12 cellular contexts compared by ENCODE assay signal in genomic region chr19:17021793-17022590, GRCh38. TPM values are rescaled to one million over a fixed set of nuclear protein-coding genes. Genes with fewer than 3 reads are reported as not detected.
DNase-seq lines count a peak whose midpoint lies in the region; ATAC-seq, FAIRE-seq and TF ChIP-seq lines count a peak whose summit lies in the region.
"Had no signal": no experiment of that assay in that cellular context is flagged by ENCODE, and none has a peak within 500 bp of the region (broad histone marks: within the 10 kb centered on the region; RNA-seq: fewer than 3 reads in every experiment).

No MANE protein-coding gene starts in this region.

- peaks cover 28% of the 10 kb centered on the region for H3K36me3 Mint-ChIP-seq in type B pancreatic cell

- no peak for FAIRE-seq in RCC 7860 (lab: Jason Lieb, UNC)

- H3K9me3 ChIP-seq in MG63, result peaks cover 5% of the 10 kb centered on the region; the same call in 1 of the 2 replicates

- TF ChIP-seq EP300 in Ishikawa (IDR thresholded peaks at IDR 0.05; ENCODE audit: borderline replicate concordance), result peak; percentile 61; the same call in 1 of the 2 replicates

- peak overlapping the region; percentile 55 for H3K27ac Mint-ChIP-seq in type B pancreatic cell

- DNase-seq in amniotic epithelial cell (ENCODE audit: low read depth) (peak; percentile 54), left ventricle myocardium superior (no peak), type B pancreatic cell (ENCODE audit: extremely low spot score, unreplicated experiment) (no peak), NK-92 (lab: John Stamatoyannopoulos, UW; ENCODE audit: unreplicated experiment) (no peak), RCC 7860 (ENCODE audit: low spot score) (no peak), MG63 (no peak)
- DNase-seq: DMS53, left colon, NCI-H524 treated with DMSO at 0.1 percent for 48 hours, retina had no signal

- peaks cover 15% of the 10 kb centered on the region for H3K4me1 Mint-ChIP-seq in type B pancreatic cell (ENCODE audit: unreplicated experiment)

- TF ChIP-seq RAD21 in Ishikawa (IDR thresholded peaks at IDR 0.05; ENCODE audit: low read depth), result 0 out of 2 replicates have a peak, but pooled peaks have one; percentile 11

- H3K4me3 ChIP-seq in MG63, result no peak overlapping the region

- peaks cover 8% of the 10 kb centered on the region for H3K27me3 Mint-ChIP-seq in type B pancreatic cell

- no peak for TF ChIP-seq CTCF in type B pancreatic cell (conservative IDR thresholded peaks at IDR 0.05)

- H3K9me3 Mint-ChIP-seq in type B pancreatic cell, result peaks cover 11% of the 10 kb centered on the region

- intact Hi-C loops in left ventricle myocardium superior (cut with micrococcal nuclease), result no loop called here

- ATAC-seq in left ventricle myocardium superior (peak; percentile 63), GM21423 (IDR thresholded peaks at IDR 0.05; ENCODE audit: unreplicated experiment) (no peak)
- ATAC-seq: left colon had no signal

- H3K4me3 Mint-ChIP-seq in type B pancreatic cell, result peak overlapping the region; percentile 60

- peaks cover 19% of the 10 kb centered on the region for H3K27me3 ChIP-seq in MG63

- H3K36me3 ChIP-seq in MG63, result no peaks in the 10 kb centered on the region

TF ChIP-seq in Ishikawa, 13 proteins besides CTCF, POLR2A, EP300 and RAD21:
- TF ChIP-seq CREB1 (IDR thresholded peaks at IDR 0.05; ENCODE audit: low read depth) (no peak), CEBPB (IDR thresholded peaks at IDR 0.05) (peak; percentile 99), TAF1 (IDR thresholded peaks at IDR 0.05; ENCODE audit: low read depth) (no peak; the same call in 1 of the 2 replicates), YY1 (IDR thresholded peaks at IDR 0.05; ENCODE audit: low read depth) (no peak), USF1 (IDR thresholded peaks at IDR 0.05) (no peak), ZBTB7A (IDR thresholded peaks at IDR 0.05; ENCODE audit: low read depth) (no peak), TCF12 (IDR thresholded peaks at IDR 0.05; ENCODE audit: low read depth) (peak; percentile 73), REST (IDR thresholded peaks at IDR 0.05; ENCODE audit: low read depth) (no peak), NFIC (IDR thresholded peaks at IDR 0.05) (peak; percentile 53; the same call in 1 of the 2 replicates), EGR1 (IDR thresholded peaks at IDR 0.05) (no peak), TEAD4 (IDR thresholded peaks at IDR 0.05) (peak; percentile 87), FOXM1 (IDR thresholded peaks at IDR 0.05; ENCODE audit: borderline replicate concordance, low read depth) (peak; percentile 35; the same call in 1 of the 2 replicates), MAX (IDR thresholded peaks at IDR 0.05) (peak; percentile 58)

RNA-seq across cellular contexts. Expression of gene CPAMD8, which starts 4.6 kb away (rescaled TPM):
- total RNA-seq in left ventricle myocardium superior (12.5 TPM), type B pancreatic cell (ENCODE audit: low replicate concordance) (27.6 and 42.9 TPM in 2 replicates)
- total RNA-seq in MG63 (2014; rRNA removed; shearing (Covaris generic); ENCODE audit: low replicate concordance), result 2.6 TPM in 1 of 2 replicates, not detected in the other

RNA-seq across cellular contexts. Expression of gene HAUS8, which starts 53.3 kb away (rescaled TPM):
- total RNA-seq in left ventricle myocardium superior (6.1 TPM), type B pancreatic cell (ENCODE audit: low replicate concordance) (10.7 and 18.8 TPM in 2 replicates)
- total RNA-seq in MG63 (2014; rRNA removed; shearing (Covaris generic); ENCODE audit: low replicate concordance), result 8.6 and 9.8 TPM in 2 replicates

RNA-seq across cellular contexts. Expression of gene MYO9B, which starts 53.6 kb away (rescaled TPM):
- total RNA-seq in left ventricle myocardium superior (38.1 TPM), type B pancreatic cell (ENCODE audit: low replicate concordance) (71.7 and 83.8 TPM in 2 replicates)
- total RNA-seq in MG63 (2014; rRNA removed; shearing (Covaris generic); ENCODE audit: low replicate concordance), result 18.4 and 20.4 TPM in 2 replicates
